ENCODE assay signal across 10 cellular contexts in the genomic region with DNA sequence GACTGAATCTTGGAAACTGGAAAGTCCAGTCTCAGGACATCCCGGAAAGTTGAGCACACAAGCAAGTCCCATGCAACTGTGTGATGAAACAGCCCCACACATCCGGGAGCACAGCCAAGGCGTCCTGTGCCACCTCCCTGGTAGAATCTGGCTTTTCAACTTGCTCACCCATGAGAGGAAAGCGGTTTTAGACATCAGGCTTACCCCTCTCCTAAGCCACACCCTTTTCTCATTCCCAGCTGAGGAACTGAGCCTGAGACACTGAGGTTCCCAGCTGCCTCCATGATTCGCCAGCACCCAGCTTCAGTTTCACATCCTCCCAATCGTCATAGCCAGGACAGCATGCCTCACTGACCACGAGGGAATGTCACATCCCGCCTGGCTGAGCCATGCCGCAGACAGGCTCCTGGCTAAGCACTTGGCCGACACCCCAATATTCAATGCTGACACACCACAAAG.
A peak's percentile ranks its signal among the peaks of the same experiment; 100 is the strongest.
DNase-seq lines count a peak whose midpoint lies in the region; ATAC-seq and TF ChIP-seq lines count a peak whose summit lies in the region.
"Had no signal": no experiment of that assay in that cellular context is flagged by ENCODE, and none has a peak within 500 bp of the region (broad histone marks: within the 10 kb centered on the region; RNA-seq: fewer than 3 reads in every experiment).

No MANE protein-coding gene starts in this region.

- H3K27me3 Mint-ChIP-seq in HFFc6 (ENCODE audit: insufficient read depth): peaks cover 2% of the 10 kb centered on the region

- H3K9me3 Mint-ChIP-seq in HFFc6: no peaks in the 10 kb centered on the region

- peak overlapping the region; percentile 65 for H3K4me3 Mint-ChIP-seq in HFFc6

- ATAC-seq in left ventricle myocardium superior (peak; percentile 72), GM21528 (IDR thresholded peaks at IDR 0.05; ENCODE audit: low FRiP score, unreplicated experiment) (no peak), GM18861 (IDR thresholded peaks at IDR 0.05; ENCODE audit: unreplicated experiment) (no peak)

- peak; percentile 92 for DNase-seq in HFFc6
- DNase-seq in amygdala (lab: John Stamatoyannopoulos, UW): peak in 36 of 56 donors; percentile 23 to 73 (median 45)
- DNase-seq in left ventricle myocardium superior: peak; percentile 64
- peak; percentile 92 for DNase-seq in stromal cell of bone marrow (ENCODE audit: low read depth)
- DNase-seq in stimulated activated CD4-positive, alpha-beta T cell treated with anti-CD3 and anti-CD28 coated beads, Interleukin-2, amount 100 ng/mL, for 24 hours: no peak
- no peak for DNase-seq in activated CD8-positive, alpha-beta memory T cell treated with anti-CD3 and anti-CD28 coated beads, Interleukin-2, amount 50 U/mL, for 48 hours
- DNase-seq: activated T-cell treated with anti-CD3 and anti-CD28 coated beads, Interleukin-2, amount 50 U/mL, for 48 hours; NCI-H2227 treated with DMSO at 0.1 percent for 48 hours had no signal

- TF ChIP-seq CTCF in HFFc6 (IDR thresholded peaks at IDR 0.05): no peak

- H3K4me1 Mint-ChIP-seq in HFFc6 (ENCODE audit: low read depth): peaks cover 13% of the 10 kb centered on the region

- intact Hi-C loops in left ventricle myocardium superior (cut with micrococcal nuclease): no loop called here

- H3K36me3 Mint-ChIP-seq in HFFc6 (ENCODE audit: low read depth): no peaks in the 10 kb centered on the region

- peak overlapping the region; percentile 73 for H3K27ac Mint-ChIP-seq in HFFc6

Comparison
In these comparisons a context has a peak if more than half of its experiments do, and no peak if none do; other contexts are left out.
1. DNase-seq: peak in HFFc6 (single experiment), amygdala (36 of 56), left ventricle myocardium superior (single experiment) and stromal cell of bone marrow (single experiment); none in stimulated activated CD4-positive, alpha-beta T cell treated with anti-CD3 and anti-CD28 coated beads, Interleukin-2, amount 100 ng/mL, for 24 hours (0 of 2) and activated CD8-positive, alpha-beta memory T cell treated with anti-CD3 and anti-CD28 coated beads, Interleukin-2, amount 50 U/mL, for 48 hours (single experiment).